Comparison of ENCODE assay signal across 15 cellular contexts in genomic region chr1:88001460-88001859, GRCh38.
A peak's percentile ranks its signal among the peaks of the same experiment; 100 is the strongest.
DNase-seq lines count a peak whose midpoint lies in the region; ATAC-seq and TF ChIP-seq lines count a peak whose summit lies in the region.
"Had no signal": no experiment of that assay in that cellular context is flagged by ENCODE, and none has a peak within 500 bp of the region (broad histone marks: within the 10 kb centered on the region; RNA-seq: fewer than 3 reads in every experiment).

No MANE protein-coding gene starts in this region.

- 94% methylated on average over 1 of the region's 1 CpG for WGBS in mammary epithelial cell (ENCODE audit: low coverage, missing lambda C conversion rate)
- no CpG with 5 or more reads among the region's 1 CpG for WGBS in mesendoderm (ENCODE audit: extremely low coverage, insufficient coverage, low lambda C conversion rate)
- WGBS in testis, 2 donors, result 83 to 85% methylated on average over 1 of the region's 1 CpG

- H2AK5ac ChIP-seq in mesendoderm (ENCODE audit: low read length), result no peak overlapping the region

- H3K4me2 ChIP-seq in mammary epithelial cell (ENCODE audit: insufficient read depth, low read depth, low read length), result no peak overlapping the region
- no peak overlapping the region for H3K4me2 ChIP-seq in mesendoderm (ENCODE audit: low read length)

- H4K5ac ChIP-seq in mesendoderm (ENCODE audit: low read length), result no peak overlapping the region

- H3K18ac ChIP-seq in mesendoderm (ENCODE audit: low read length), result no peak overlapping the region

- no peak overlapping the region for H3K9ac ChIP-seq in mammary epithelial cell (ENCODE audit: insufficient read depth, low read length)
- H3K9ac ChIP-seq in mesendoderm (ENCODE audit: low read length), result no peak overlapping the region

- H3K4ac ChIP-seq in mesendoderm (ENCODE audit: low read depth, low read length), result no peak overlapping the region

- H3K4me1 ChIP-seq in mammary epithelial cell (ENCODE audit: insufficient read depth, low read length) (peaks cover 11% of the 10 kb centered on the region), mesendoderm (ENCODE audit: control insufficient read depth, low read depth, low read length) (no peaks in the 10 kb centered on the region), testis (no peaks in the 10 kb centered on the region)

- no peaks in the 10 kb centered on the region for H3K79me1 ChIP-seq in mesendoderm (ENCODE audit: low read length)

- TF ChIP-seq CTCF in mammary epithelial cell (conservative IDR thresholded peaks at IDR 0.05 in 1 of 2, IDR thresholded peaks at IDR 0.05 in 1 of 2; ENCODE audit: extremely low read depth in 1 of 2, insufficient read depth in 1 of 2, low read depth in 1 of 2, low read length in 2 of 2) (no peak), testis (IDR thresholded peaks at IDR 0.05) (no peak), GM13977 (IDR thresholded peaks at IDR 0.05; ENCODE audit: extremely low read depth, insufficient read depth, missing control alignments) (no peak)

- no peak overlapping the region for H2BK15ac ChIP-seq in mesendoderm (replicated peaks; ENCODE audit: low read depth)

- no peak overlapping the region for H3K56ac ChIP-seq in mesendoderm (ENCODE audit: low read length)

- CTCF ChIA-PET in mammary epithelial cell (lab: Charles Lee; ENCODE audit: low non-redundant PET), result no interaction called here

- ATAC-seq in HG02981 (IDR thresholded peaks at IDR 0.05; ENCODE audit: unreplicated experiment), result no peak
- ATAC-seq: activated T-helper 17 cell treated with anti-CD3 and anti-CD28 coated beads, Interleukin-2, amount 50 U/mL, for 72 hours had no signal

- H3K36me3 ChIP-seq in mammary epithelial cell (ENCODE audit: insufficient read depth, low read length) (no peaks in the 10 kb centered on the region), mesendoderm (ENCODE audit: control insufficient read depth, insufficient read depth, low read length) (no peaks in the 10 kb centered on the region), testis (ENCODE audit: low read depth, missing control alignments) (no peaks in the 10 kb centered on the region)

- H3K9me3 ChIP-seq in mammary epithelial cell (replicated peaks; ENCODE audit: insufficient read depth, low read length) (no peaks in the 10 kb centered on the region), testis (no peaks in the 10 kb centered on the region)

- intact Hi-C loops in mammary epithelial cell (cut with micrococcal nuclease), result loop anchor here (5.0 kb wide), 1 partner anchor 61 kb away; no protein-coding TSS in a partner anchor
- intact Hi-C loops in testis (cut with DNase I; ENCODE audit: low total_unique reads), result no loop called here

- no peak overlapping the region for H3K27ac ChIP-seq in mammary epithelial cell (ENCODE audit: insufficient read depth, low read depth, low read length)
- H3K27ac ChIP-seq in mesendoderm (ENCODE audit: low read depth, low read length), result no peak overlapping the region
- no peak overlapping the region for H3K27ac ChIP-seq in testis

- DNase-seq in AG08396 (ENCODE audit: low spot score) (peak; percentile 24), HT-29 (ENCODE audit: low spot score) (peak; percentile 26), mammary epithelial cell (peak; percentile 61), mesendoderm (peak; percentile 8), superior temporal gyrus (ENCODE audit: extremely low spot score) (no peak), testis (no peak), GM13977 (ENCODE audit: low spot score) (no peak)
- DNase-seq: activated CD4-positive, alpha-beta memory T cell treated with anti-CD3 and anti-CD28 coated beads for 36 hours; DND-41; hypothalamus; NCI-H1092 treated with DMSO at 0.1 percent for 48 hours; NCI-H2227 treated with DMSO at 0.1 percent for 48 hours; nucleus accumbens had no signal

- H2BK5ac ChIP-seq in mesendoderm (ENCODE audit: low read length), result no peak overlapping the region

- H3K27me3 ChIP-seq in mammary epithelial cell (ENCODE audit: insufficient read depth, low read length) (no peaks in the 10 kb centered on the region), mesendoderm (ENCODE audit: insufficient read depth, low read length, poor library complexity) (no peaks in the 10 kb centered on the region), testis (no peaks in the 10 kb centered on the region)

- no peak overlapping the region for H2BK120ac ChIP-seq in mesendoderm (ENCODE audit: low read depth, low read length)

- TF ChIP-seq POLR2A in testis (IDR thresholded peaks at IDR 0.05), result no peak

- no TSS peak for BruUV-seq in mammary epithelial cell (replicated peaks; lab: Mats Ljungman, UMichigan)

- no peak overlapping the region for H2AFZ ChIP-seq in mammary epithelial cell (ENCODE audit: low read depth, low read length)

- dilution Hi-C loops in mammary epithelial cell (cut with HindIII; ENCODE audit: low sequenced_read_pairs), result no loop called here

- no peaks in the 10 kb centered on the region for H3K79me2 ChIP-seq in mammary epithelial cell (ENCODE audit: insufficient read depth, low read length)
- H3K79me2 ChIP-seq in mesendoderm (ENCODE audit: control insufficient read depth, insufficient read depth, low read length), result no peaks in the 10 kb centered on the region

- H3K4me3 ChIP-seq in mammary epithelial cell (replicated peaks in 1 of 3; ENCODE audit: insufficient read depth in 1 of 3, low read depth in 2 of 3, low read length in 3 of 3) (no peak overlapping the region), mesendoderm (ENCODE audit: low read length) (no peak overlapping the region), testis (no peak overlapping the region)

- no peak overlapping the region for H3K23ac ChIP-seq in mesendoderm (ENCODE audit: low read length)

- in situ Hi-C loops in mammary epithelial cell (cut with MboI; ENCODE audit: low sequenced_read_pairs in 2 of 2), result no loop called here
- in situ Hi-C loops in GM13977 (cut with MboI; ENCODE audit: low pct_unique_long_range_greater_than_20kb, low sequenced_read_pairs, unreplicated experiment), result no loop called here

- H4K20me1 ChIP-seq in mammary epithelial cell (ENCODE audit: insufficient read depth, low read length), result no peaks in the 10 kb centered on the region

- H4K8ac ChIP-seq in mesendoderm (ENCODE audit: low read depth, low read length), result no peak overlapping the region

Comparison
In these comparisons a context has a peak if more than half of its experiments do, and no peak if none do; other contexts are left out.
1. DNase-seq: peak in AG08396 (single experiment), HT-29 (single experiment), mammary epithelial cell (single experiment) and mesendoderm (single experiment); none in superior temporal gyrus (single experiment), testis (single experiment) and GM13977 (single experiment).